ENCODE assay signal across 23 cellular contexts in the genomic region with DNA sequence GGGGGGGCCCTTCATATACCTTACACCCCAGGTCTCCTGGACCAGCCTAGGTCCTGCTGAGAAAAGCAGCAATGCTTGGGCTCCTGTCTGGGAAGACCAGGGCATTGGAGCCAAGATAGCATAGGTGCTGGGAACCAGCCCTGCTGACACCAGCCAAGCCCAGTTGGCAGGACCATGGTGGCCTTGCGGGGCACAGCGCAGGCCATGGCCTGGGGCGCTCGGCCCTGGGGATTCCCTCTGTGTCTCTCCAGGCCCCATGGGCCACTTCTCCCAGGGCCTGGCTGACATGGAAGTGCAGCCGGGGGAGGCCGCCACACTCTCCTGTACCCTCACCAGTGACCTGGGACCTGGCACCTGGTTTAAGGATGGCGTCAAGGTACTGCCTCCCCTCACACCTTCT. TPM values are rescaled to one million over a fixed set of nuclear protein-coding genes. Genes with fewer than 3 reads are reported as not detected.
"Had no signal": no experiment of that assay in that cellular context is flagged by ENCODE, and none has a peak within 500 bp of the region (broad histone marks: within the 10 kb centered on the region; RNA-seq: fewer than 3 reads in every experiment).

No MANE protein-coding gene starts in this region.

- H3K4me1 ChIP-seq: esophagus muscularis mucosa, transverse colon, vagina had no signal

- H3K4me3 ChIP-seq: coronary artery, esophagus muscularis mucosa, hepatocyte, mucosa of descending colon, transverse colon, vagina had no signal

- H3K36me3 ChIP-seq: esophagus muscularis mucosa, transverse colon, vagina had no signal

- H3K4me2 ChIP-seq: hepatocyte had no signal

- H3K27me3 ChIP-seq: vagina had no signal

- H3K27ac ChIP-seq: coronary artery, esophagus muscularis mucosa, hepatocyte, transverse colon, vagina had no signal

- H2AFZ ChIP-seq: hepatocyte had no signal

- FAIRE-seq: bronchial epithelial cell, frontal cortex had no signal

- H3K9me3 ChIP-seq: esophagus muscularis mucosa, mucosa of descending colon, transverse colon, vagina had no signal

- DNase-seq: activated CD4-positive, alpha-beta memory T cell treated with anti-CD3 and anti-CD28 coated beads, Interleukin-2, amount 10 ng/mL, durations not matched to agents 7 days and 5 days; activated CD4-positive, alpha-beta T cell treated with anti-CD3 and anti-CD28 coated beads, Interleukin-2, amount 10 ng/mL, durations not matched to agents 24 days and 14 days; activated CD4-positive, CD25-positive, alpha-beta regulatory T cell; amygdala; cerebellar nuclear complex; glutamatergic neuron; immature natural killer cell; kidney glomerular epithelial cell; mesenchymal stem cell; mucosa of descending colon; occipital lobe; stimulated activated CD4-positive, alpha-beta T cell treated with anti-CD3 and anti-CD28 coated beads, Interleukin-4, amount 100 ng/mL, for 24 hours; stimulated activated naive CD8-positive, alpha-beta T cell treated with anti-CD3 and anti-CD28 coated beads, Interleukin-15, Interleukin-2, amounts not matched to agents 100 U/mL and 50 U/mL, for 24 hours; T-helper 1 cell; transverse colon had no signal

RNA-seq across cellular contexts. Expression of a gene that starts 23.3 kb away (rescaled TPM):
- total RNA-seq: activated CD4-positive, alpha-beta memory T cell treated with anti-CD3 and anti-CD28 coated beads, Interleukin-2, amount 10 ng/mL, durations not matched to agents 7 days and 5 days; activated CD4-positive, alpha-beta T cell treated with anti-CD3 and anti-CD28 coated beads, Interleukin-2, amount 10 ng/mL, durations not matched to agents 24 days and 14 days; activated naive CD4-positive, alpha-beta T cell treated with anti-CD3 and anti-CD28 coated beads for 36 hours; esophagus muscularis mucosa; occipital lobe; vagina had no signal
- polyA plus RNA-seq: immature natural killer cell, neural cell had no signal
